ENCODE assay signal across 11 cellular contexts in the genomic region with DNA sequence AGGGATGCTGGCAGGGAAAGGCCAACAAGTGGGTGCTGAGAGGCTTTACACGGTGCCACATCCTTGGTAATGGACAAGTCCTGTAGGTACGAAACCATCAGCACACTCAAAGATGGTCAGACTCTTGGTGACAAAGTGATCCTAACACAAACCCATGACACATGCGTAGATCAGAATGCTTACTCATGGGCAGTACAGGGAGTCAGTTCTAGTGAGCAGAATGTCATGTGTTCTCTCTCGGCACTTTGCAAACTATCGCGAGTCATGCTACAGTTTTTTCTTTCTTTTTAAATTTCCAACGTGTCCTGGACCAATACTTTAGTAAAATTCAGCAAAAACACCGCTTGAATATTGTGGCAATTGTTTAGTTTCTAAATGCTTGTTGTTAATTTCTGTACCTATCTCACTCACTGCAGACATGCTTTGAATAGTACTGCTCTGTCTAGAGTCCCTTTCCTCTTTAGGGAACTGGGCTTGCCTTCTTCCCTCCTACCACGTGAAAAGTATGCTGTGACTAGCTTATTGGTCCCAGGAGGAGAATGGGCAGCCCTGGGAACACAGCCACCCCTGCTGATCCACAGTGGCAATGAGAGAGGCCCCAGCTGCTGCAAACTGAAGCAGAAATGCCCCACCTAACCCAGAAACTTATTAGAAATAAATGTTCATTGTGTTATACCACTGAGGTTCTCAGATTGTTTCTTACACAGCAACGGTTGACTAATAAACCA.
DNase-seq lines count a peak whose midpoint lies in the region; ATAC-seq, FAIRE-seq and TF ChIP-seq lines count a peak whose summit lies in the region.
"Had no signal": no experiment of that assay in that cellular context is flagged by ENCODE, and none has a peak within 500 bp of the region (broad histone marks: within the 10 kb centered on the region; RNA-seq: fewer than 3 reads in every experiment).

No MANE protein-coding gene starts in this region.

- H3K9me3 Mint-ChIP-seq in astrocyte (ENCODE audit: unreplicated experiment): no peaks in the 10 kb centered on the region

- H3K9me3 ChIP-seq in astrocyte (ENCODE audit: insufficient read depth, low read depth, low read length) (no peaks in the 10 kb centered on the region), hepatocyte (ENCODE audit: low read depth) (no peaks in the 10 kb centered on the region)

- no peaks in the 10 kb centered on the region for H3K9me2 ChIP-seq in hepatocyte (replicated peaks; ENCODE audit: insufficient read depth)

- no peak for FAIRE-seq in astrocyte (lab: Jason Lieb, UNC)

- WGBS in hepatocyte (ENCODE audit: low lambda C conversion rate, missing lambda C conversion rate): 87% methylated on average over 10 of the region's 10 CpGs

- H3K4me2 ChIP-seq in astrocyte (ENCODE audit: low read length): peak overlapping the region; percentile 77
- no peak overlapping the region for H3K4me2 ChIP-seq in hepatocyte

- H2AFZ ChIP-seq in astrocyte (ENCODE audit: low read depth, low read length): no peak overlapping the region
- no peak overlapping the region for H2AFZ ChIP-seq in hepatocyte

- peaks cover 27% of the 10 kb centered on the region for H3K4me1 Mint-ChIP-seq in astrocyte (ENCODE audit: low read depth, unreplicated experiment)

- H3K36me3 Mint-ChIP-seq in astrocyte (ENCODE audit: low read depth, unreplicated experiment): peaks cover 21% of the 10 kb centered on the region

- H3K4me1 ChIP-seq in astrocyte (ENCODE audit: insufficient read depth, low read length): no peaks in the 10 kb centered on the region
- H3K4me1 ChIP-seq in hepatocyte (ENCODE audit: insufficient read depth): peaks cover 8% of the 10 kb centered on the region

- peak overlapping the region; percentile 88 for H3K27ac Mint-ChIP-seq in astrocyte (ENCODE audit: unreplicated experiment)

- H3K36me3 ChIP-seq in astrocyte (ENCODE audit: insufficient read depth, low read length): no peaks in the 10 kb centered on the region
- no peaks in the 10 kb centered on the region for H3K36me3 ChIP-seq in hepatocyte (replicated peaks; ENCODE audit: insufficient read depth, low read depth)

- ATAC-seq in HG02973 (IDR thresholded peaks at IDR 0.05; ENCODE audit: unreplicated experiment): no peak

- H4K20me1 ChIP-seq in astrocyte (ENCODE audit: insufficient read depth, low read length): peaks cover 22% of the 10 kb centered on the region
- H4K20me1 ChIP-seq in hepatocyte (ENCODE audit: insufficient read depth, poor library complexity, severe bottlenecking): peaks cover 4% of the 10 kb centered on the region

- H3K27me3 ChIP-seq in astrocyte (ENCODE audit: insufficient read depth, low read length) (no peaks in the 10 kb centered on the region), hepatocyte (no peaks in the 10 kb centered on the region)

- H3K79me2 ChIP-seq in astrocyte (ENCODE audit: insufficient read depth, low read length) (peaks cover 49% of the 10 kb centered on the region), hepatocyte (peaks cover 26% of the 10 kb centered on the region)

- DNase-seq in DMS53 (lab: John Stamatoyannopoulos, UW) (peak; percentile 4), DMS53 treated with DMSO at 0.1 percent for 48 hours (lab: John Stamatoyannopoulos, UW; ENCODE audit: unreplicated experiment) (no peak), astrocyte (ENCODE audit: low read depth) (peak; percentile 73), hepatocyte (ENCODE audit: low spot score) (no peak), skeletal muscle cell (ENCODE audit: low read depth) (peak; percentile 47), NCI-H146 (lab: John Stamatoyannopoulos, UW) (no peak), NCI-H1105 (lab: John Stamatoyannopoulos, UW) (no peak)
- DNase-seq: activated CD4-positive, alpha-beta T cell treated with anti-CD3 and anti-CD28 coated beads for 48 hours; effector CD4-positive, alpha-beta T cell had no signal

- no peaks in the 10 kb centered on the region for H3K27me3 Mint-ChIP-seq in astrocyte (ENCODE audit: low read depth, unreplicated experiment)

- H3K27ac ChIP-seq in astrocyte (ENCODE audit: low read depth, low read length) (peak overlapping the region; percentile 60), hepatocyte (peak overlapping the region; percentile 34)
- H3K27ac ChIP-seq: 22Rv1 had no signal

- peak overlapping the region; percentile 60 for H3K9ac ChIP-seq in astrocyte (ENCODE audit: low read length)

- no peak overlapping the region for H3K4me3 ChIP-seq in astrocyte (ENCODE audit: insufficient read depth, low read depth, low read length)
- H3K4me3 ChIP-seq in hepatocyte: no peak overlapping the region
- H3K4me3 ChIP-seq in skeletal muscle cell (ENCODE audit: low read depth, low read length): no peak overlapping the region

- TF ChIP-seq CTCF in astrocyte (IDR thresholded peaks at IDR 0.05; ENCODE audit: insufficient read depth, low read depth, low read length) (no peak), hepatocyte (IDR thresholded peaks at IDR 0.05; ENCODE audit: poor library complexity) (no peak)

- H3K4me3 Mint-ChIP-seq in astrocyte (ENCODE audit: unreplicated experiment): no peak overlapping the region

Comparison
In these comparisons a context has a peak if more than half of its experiments do, and no peak if none do; other contexts are left out.
1. DNase-seq: peak in DMS53 (single experiment), astrocyte (single experiment) and skeletal muscle cell (single experiment); none in DMS53 treated with DMSO at 0.1 percent for 48 hours (single experiment), hepatocyte (single experiment), NCI-H146 (single experiment) and NCI-H1105 (single experiment).